33 cellular contexts compared by ENCODE assay signal in genomic region chr1:109652446-109652845, GRCh38. TPM values are rescaled to one million over a fixed set of nuclear protein-coding genes. Genes with fewer than 3 reads are reported as not detected.
"Had no signal": no experiment of that assay in that cellular context is flagged by ENCODE, and none has a peak within 500 bp of the region (broad histone marks: within the 10 kb centered on the region; RNA-seq: fewer than 3 reads in every experiment).

No MANE protein-coding gene starts in this region.

- H3K4me3 Mint-ChIP-seq: immature natural killer cell; mesothelial cell of epicardium; natural killer cell; nephron progenitor cell; stimulated activated effector memory CD8-positive, alpha-beta T cell treated with anti-CD3 and anti-CD28 coated beads, Interleukin-12 subunit alpha, Interleukin-12 subunit beta, amount 100 ng/mL, for 72 hours; stimulated activated naive CD8-positive, alpha-beta T cell treated with anti-CD3 and anti-CD28 coated beads, Interleukin-15, Interleukin-2, amounts not matched to agents 100 ng/mL and 50 ng/mL, for 24 hours had no signal

- H3K27ac Mint-ChIP-seq: immature natural killer cell; mesothelial cell of epicardium; naive B cell; natural killer cell; nephron progenitor cell; progenitor cell of endocrine pancreas; stimulated activated effector memory CD8-positive, alpha-beta T cell treated with anti-CD3 and anti-CD28 coated beads, Interleukin-12 subunit alpha, Interleukin-12 subunit beta, amount 100 ng/mL, for 72 hours; stimulated activated naive CD8-positive, alpha-beta T cell treated with anti-CD3 and anti-CD28 coated beads, Interleukin-15, Interleukin-2, amounts not matched to agents 100 ng/mL and 50 ng/mL, for 24 hours had no signal

- FAIRE-seq: islet of Langerhans, kidney, urothelium cell line had no signal

- H3K27me3 ChIP-seq: left lung, ovary, right atrium auricular region, right lobe of liver, suprapubic skin, tibial artery, upper lobe of right lung had no signal

- DNase-seq: hypothalamus; immature natural killer cell; kidney; left colon; left lung; lower lobe of right lung; mesendoderm; naive B cell; natural killer cell; nephron progenitor cell; ovary; right lobe of liver; stimulated activated CD4-positive, alpha-beta T cell treated with anti-CD3 and anti-CD28 coated beads, Interleukin-12 subunit alpha, Interleukin-12 subunit beta, amount 100 ng/mL, for 4 hours; stimulated activated CD4-positive, alpha-beta T cell treated with anti-CD3 and anti-CD28 coated beads, Interleukin-15, amount 100 ng/mL, for 24 hours; stimulated activated CD4-positive, alpha-beta T cell treated with anti-CD3 and anti-CD28 coated beads, Interleukin-2, amount 100 ng/mL, for 24 hours; stimulated activated CD4-positive, alpha-beta T cell treated with anti-CD3 and anti-CD28 coated beads, Interleukin-4, amount 100 ng/mL, for 1 hour; stimulated activated naive CD4-positive, alpha-beta T cell; upper lobe of right lung had no signal

- H3K9me3 ChIP-seq: left lung, lower lobe of right lung, ovary, right atrium auricular region, right lobe of liver, suprapubic skin, thoracic aorta, tibial artery, upper lobe of right lung had no signal

- H3K27ac ChIP-seq: left lung, lower lobe of right lung, ovary, right atrium auricular region, right lobe of liver, suprapubic skin, thoracic aorta, tibial artery, upper lobe of right lung had no signal

- H3K36me3 Mint-ChIP-seq: mesothelial cell of epicardium; naive B cell; natural killer cell; stimulated activated effector memory CD8-positive, alpha-beta T cell treated with anti-CD3 and anti-CD28 coated beads, Interleukin-12 subunit alpha, Interleukin-12 subunit beta, amount 100 ng/mL, for 72 hours had no signal

- H3K9me3 Mint-ChIP-seq: naive B cell; natural killer cell; stimulated activated effector memory CD8-positive, alpha-beta T cell treated with anti-CD3 and anti-CD28 coated beads, Interleukin-12 subunit alpha, Interleukin-12 subunit beta, amount 100 ng/mL, for 72 hours; stimulated activated naive CD8-positive, alpha-beta T cell treated with anti-CD3 and anti-CD28 coated beads, Interleukin-15, Interleukin-2, amounts not matched to agents 100 ng/mL and 50 ng/mL, for 24 hours had no signal

- H3K4me3 ChIP-seq: left lung, lower lobe of right lung, ovary, right atrium auricular region, right lobe of liver, suprapubic skin, thoracic aorta, tibial artery, upper lobe of right lung had no signal

- ATAC-seq: left colon; left lung; lower lobe of right lung; natural killer cell; right lobe of liver; stimulated activated effector memory CD8-positive, alpha-beta T cell treated with anti-CD3 and anti-CD28 coated beads, Interleukin-12 subunit alpha, Interleukin-12 subunit beta, amount 100 ng/mL, for 72 hours; upper lobe of right lung had no signal

- H3K36me3 ChIP-seq: left lung, lower lobe of right lung, ovary, right atrium auricular region, right lobe of liver, suprapubic skin, thoracic aorta, tibial artery, upper lobe of right lung had no signal

RNA-seq across cellular contexts. Expression of gene GNAT2, which starts 33.0 kb away (rescaled TPM):
- total RNA-seq: kidney, left lung, lower lobe of right lung, mesothelial cell of epicardium, mononuclear cell, natural killer cell, omental fat pad, ovary, skeletal muscle tissue, subcutaneous adipose tissue, suprapubic skin, thoracic aorta, upper lobe of right lung had no signal
- polyA plus RNA-seq: immature natural killer cell, ovary had no signal

RNA-seq across cellular contexts. Expression of gene GSTM1, which starts 35.2 kb away (rescaled TPM):
- total RNA-seq: kidney, left colon, lower lobe of right lung, mononuclear cell, pulmonary artery endothelial cell, thoracic aorta, upper lobe of right lung had no signal
